8 cellular contexts compared by ENCODE assay signal in the genomic region with DNA sequence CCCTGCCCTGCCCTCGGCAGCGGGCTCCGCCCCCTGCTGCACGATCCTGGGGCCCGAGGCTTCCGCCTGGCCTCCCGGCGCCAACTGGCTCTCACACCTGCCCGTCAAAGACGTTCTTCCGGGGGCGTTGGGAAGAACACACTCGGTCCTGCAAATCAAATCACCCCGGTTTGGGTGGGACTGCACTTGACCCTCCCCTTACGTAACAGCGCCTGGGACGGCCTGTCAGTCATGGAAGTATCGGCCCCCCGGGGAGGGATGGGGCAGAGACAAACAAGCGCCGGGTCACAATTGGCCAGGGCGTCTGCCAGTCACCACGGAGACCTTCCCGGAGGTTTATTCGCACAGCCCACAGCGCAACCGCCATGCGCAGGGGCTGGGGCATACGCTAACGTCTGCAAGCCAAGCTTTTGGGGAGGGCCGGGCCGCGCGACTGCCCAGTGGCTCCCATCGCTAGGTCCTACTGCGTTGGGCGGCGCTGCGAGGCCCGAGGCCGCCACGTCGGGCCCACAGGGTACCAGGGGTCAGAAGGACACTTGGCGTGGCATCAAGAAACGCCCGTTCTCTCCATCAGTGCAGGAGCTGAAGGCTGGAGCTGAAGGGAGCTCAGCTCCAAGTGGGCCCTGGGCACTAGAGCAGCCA. TPM values are rescaled to one million over a fixed set of nuclear protein-coding genes. Genes with fewer than 3 reads are reported as not detected.
DNase-seq lines count a peak whose midpoint lies in the region; ATAC-seq and TF ChIP-seq lines count a peak whose summit lies in the region.

No MANE protein-coding gene starts in this region.

- no peak for TF ChIP-seq CTCF in CD4-positive, alpha-beta T cell (IDR thresholded peaks at IDR 0.05)
- no peak for TF ChIP-seq CTCF in liver (IDR thresholded peaks at IDR 0.05; ENCODE audit: low read depth, low read length, missing input control)

- peak; percentile 97 to 100 (median 99) for DNase-seq in CD4-positive, alpha-beta T cell
- DNase-seq in NCI-H82 (lab: John Stamatoyannopoulos, UW) (peak; percentile 100), dermis microvascular lymphatic vessel endothelial cell (ENCODE audit: low read depth in 2 of 2) (peak; percentile 100)
- DNase-seq in activated CD4-positive, alpha-beta memory T cell treated with anti-CD3 and anti-CD28 coated beads for 36 hours: peak; percentile 100
- DNase-seq in stimulated activated CD4-positive, alpha-beta T cell treated with anti-CD3 and anti-CD28 coated beads, Interleukin-4, amount 100 ng/mL, for 1 hour: peak; percentile 100

- H3K4me3 Mint-ChIP-seq in CD4-positive, alpha-beta T cell: peak overlapping the region; percentile 93
- H3K4me3 Mint-ChIP-seq in activated CD4-positive, alpha-beta memory T cell treated with anti-CD3 and anti-CD28 coated beads for 36 hours: peak overlapping the region; percentile 84

- WGBS in liver: under 1% methylated on average over 46 of the region's 46 CpGs

- peaks cover 65% of the 10 kb centered on the region for H3K4me1 Mint-ChIP-seq in CD4-positive, alpha-beta T cell (ENCODE audit: low read depth)
- peaks cover 59% of the 10 kb centered on the region for H3K4me1 Mint-ChIP-seq in activated CD4-positive, alpha-beta memory T cell treated with anti-CD3 and anti-CD28 coated beads for 36 hours (ENCODE audit: low read depth)

- ATAC-seq in CD4-positive, alpha-beta T cell (ENCODE audit: poor library complexity): peak; percentile 88
- ATAC-seq in GM19452 (IDR thresholded peaks at IDR 0.05; ENCODE audit: unreplicated experiment) (peak; percentile 95), HG03575 (IDR thresholded peaks at IDR 0.05; ENCODE audit: extremely low read depth, insufficient number of reproducible peaks, low FRiP score, unreplicated experiment) (peak; percentile 94)

- H3K9ac ChIP-seq in liver (ENCODE audit: low read depth in 1 of 2, low read length in 2 of 2): no peak overlapping the region

- no peaks in the 10 kb centered on the region for H3K27me3 Mint-ChIP-seq in CD4-positive, alpha-beta T cell
- no peaks in the 10 kb centered on the region for H3K27me3 Mint-ChIP-seq in activated CD4-positive, alpha-beta memory T cell treated with anti-CD3 and anti-CD28 coated beads for 36 hours

- H3K27ac Mint-ChIP-seq in CD4-positive, alpha-beta T cell: peak overlapping the region; percentile 86
- H3K27ac Mint-ChIP-seq in activated CD4-positive, alpha-beta memory T cell treated with anti-CD3 and anti-CD28 coated beads for 36 hours: peak overlapping the region; percentile 96

- peaks cover 41% of the 10 kb centered on the region for H3K36me3 Mint-ChIP-seq in CD4-positive, alpha-beta T cell (ENCODE audit: low read depth)
- H3K36me3 Mint-ChIP-seq in activated CD4-positive, alpha-beta memory T cell treated with anti-CD3 and anti-CD28 coated beads for 36 hours: peaks cover 10% of the 10 kb centered on the region

- no peaks in the 10 kb centered on the region for H3K27me3 ChIP-seq in CD4-positive, alpha-beta T cell (ENCODE audit: control insufficient read depth, insufficient read depth, low read length)
- H3K27me3 ChIP-seq in liver (ENCODE audit: control insufficient read depth in 4 of 4, insufficient read depth in 4 of 4, low read length in 3 of 4): no peaks in the 10 kb centered on the region

- CTCF ChIA-PET in CD4-positive, alpha-beta T cell (lab: Charles Lee): interaction anchor here (1.5 kb wide), 1 partner anchor 15 kb away, joined by 4 read pairs; no protein-coding TSS in a partner anchor
- CTCF ChIA-PET in activated CD4-positive, alpha-beta memory T cell treated with anti-CD3 and anti-CD28 coated beads for 36 hours (lab: Charles Lee): interaction anchor here (1.6 to 2.0 kb wide), 2 partner anchors 10 to 201 kb away, joined by 4 to 9 read pairs; a partner anchor contains a TSS

- POLR2A ChIA-PET in CD4-positive, alpha-beta T cell (lab: Charles Lee): interaction anchor here (0.7 to 9.6 kb wide), 20 partner anchors 9 to 373 kb away, joined by 3 to 166 read pairs (median 6); a partner anchor contains a TSS
- POLR2A ChIA-PET in activated CD4-positive, alpha-beta memory T cell treated with anti-CD3 and anti-CD28 coated beads for 36 hours (lab: Charles Lee): interaction anchor here (0.5 to 2.5 kb wide), 12 partner anchors 10 to 441 kb away, joined by 3 to 16 read pairs (median 3); a partner anchor contains a TSS

- H3K4me3 ChIP-seq in liver (ENCODE audit: low read depth in 1 of 3, low read length in 3 of 3): peak overlapping the region; percentile 7 to 93 (median 31)

- H3K4me1 ChIP-seq in liver (ENCODE audit: control insufficient read depth in 4 of 4, insufficient read depth in 4 of 4, low read length in 3 of 4): peaks cover 8 to 28% (median 25%) of the 10 kb centered on the region in 4 donors

- no peaks in the 10 kb centered on the region for H3K9me3 ChIP-seq in CD4-positive, alpha-beta T cell (ENCODE audit: control insufficient read depth, low read length)
- no peaks in the 10 kb centered on the region for H3K9me3 ChIP-seq in liver (ENCODE audit: control insufficient read depth in 4 of 4, low read length in 3 of 4)

- TF ChIP-seq RAD21 in liver (IDR thresholded peaks at IDR 0.05): peak in 1 of 2 donors; percentile 29

- H3K9me3 Mint-ChIP-seq in CD4-positive, alpha-beta T cell: no peaks in the 10 kb centered on the region
- no peaks in the 10 kb centered on the region for H3K9me3 Mint-ChIP-seq in activated CD4-positive, alpha-beta memory T cell treated with anti-CD3 and anti-CD28 coated beads for 36 hours

- peak overlapping the region; percentile 76 for H3K27ac ChIP-seq in CD4-positive, alpha-beta T cell (ENCODE audit: low read depth, low read length)
- peak overlapping the region; percentile 73 to 79 for H3K27ac ChIP-seq in liver (ENCODE audit: low read depth in 1 of 2, low read length in 2 of 2)

- intact Hi-C loops in CD4-positive, alpha-beta T cell (cut with DNase I, micrococcal nuclease): loop anchor here (1.0 to 5.0 kb wide), 7 partner anchors 15 to 376 kb away; a partner anchor contains a TSS
- intact Hi-C loops in activated CD4-positive, alpha-beta memory T cell treated with anti-CD3 and anti-CD28 coated beads for 36 hours (cut with micrococcal nuclease): loop anchor here (1.0 to 10.0 kb wide), 9 partner anchors 15 to 449 kb away; a partner anchor contains a TSS

- no peaks in the 10 kb centered on the region for H3K36me3 ChIP-seq in liver (ENCODE audit: control insufficient read depth in 4 of 4, insufficient read depth in 3 of 4, low read depth in 1 of 4, low read length in 3 of 4)

TF ChIP-seq in liver, 16 proteins besides CTCF, POLR2A, EP300 and RAD21 (continues in another document):
- TF ChIP-seq, protein P1, sequence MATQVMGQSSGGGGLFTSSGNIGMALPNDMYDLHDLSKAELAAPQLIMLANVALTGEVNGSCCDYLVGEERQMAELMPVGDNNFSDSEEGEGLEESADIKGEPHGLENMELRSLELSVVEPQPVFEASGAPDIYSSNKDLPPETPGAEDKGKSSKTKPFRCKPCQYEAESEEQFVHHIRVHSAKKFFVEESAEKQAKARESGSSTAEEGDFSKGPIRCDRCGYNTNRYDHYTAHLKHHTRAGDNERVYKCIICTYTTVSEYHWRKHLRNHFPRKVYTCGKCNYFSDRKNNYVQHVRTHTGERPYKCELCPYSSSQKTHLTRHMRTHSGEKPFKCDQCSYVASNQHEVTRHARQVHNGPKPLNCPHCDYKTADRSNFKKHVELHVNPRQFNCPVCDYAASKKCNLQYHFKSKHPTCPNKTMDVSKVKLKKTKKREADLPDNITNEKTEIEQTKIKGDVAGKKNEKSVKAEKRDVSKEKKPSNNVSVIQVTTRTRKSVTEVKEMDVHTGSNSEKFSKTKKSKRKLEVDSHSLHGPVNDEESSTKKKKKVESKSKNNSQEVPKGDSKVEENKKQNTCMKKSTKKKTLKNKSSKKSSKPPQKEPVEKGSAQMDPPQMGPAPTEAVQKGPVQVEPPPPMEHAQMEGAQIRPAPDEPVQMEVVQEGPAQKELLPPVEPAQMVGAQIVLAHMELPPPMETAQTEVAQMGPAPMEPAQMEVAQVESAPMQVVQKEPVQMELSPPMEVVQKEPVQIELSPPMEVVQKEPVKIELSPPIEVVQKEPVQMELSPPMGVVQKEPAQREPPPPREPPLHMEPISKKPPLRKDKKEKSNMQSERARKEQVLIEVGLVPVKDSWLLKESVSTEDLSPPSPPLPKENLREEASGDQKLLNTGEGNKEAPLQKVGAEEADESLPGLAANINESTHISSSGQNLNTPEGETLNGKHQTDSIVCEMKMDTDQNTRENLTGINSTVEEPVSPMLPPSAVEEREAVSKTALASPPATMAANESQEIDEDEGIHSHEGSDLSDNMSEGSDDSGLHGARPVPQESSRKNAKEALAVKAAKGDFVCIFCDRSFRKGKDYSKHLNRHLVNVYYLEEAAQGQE (IDR thresholded peaks at IDR 0.05): peak; percentile 82
- peak; percentile 58 to 79 for TF ChIP-seq EGR1 (IDR thresholded peaks at IDR 0.05; ENCODE audit: low read depth in 2 of 2)
- TF ChIP-seq, protein P2, sequence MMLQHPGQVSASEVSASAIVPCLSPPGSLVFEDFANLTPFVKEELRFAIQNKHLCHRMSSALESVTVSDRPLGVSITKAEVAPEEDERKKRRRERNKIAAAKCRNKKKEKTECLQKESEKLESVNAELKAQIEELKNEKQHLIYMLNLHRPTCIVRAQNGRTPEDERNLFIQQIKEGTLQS (IDR thresholded peaks at IDR 0.05): no peak
- TF ChIP-seq FOXA1 (IDR thresholded peaks at IDR 0.05): peak; percentile 61
- peak; percentile 94 for TF ChIP-seq HNF4A (conservative IDR thresholded peaks at IDR 0.05)
- TF ChIP-seq RXRA (IDR thresholded peaks at IDR 0.05): peak; percentile 65 to 74
- TF ChIP-seq, protein P3, sequence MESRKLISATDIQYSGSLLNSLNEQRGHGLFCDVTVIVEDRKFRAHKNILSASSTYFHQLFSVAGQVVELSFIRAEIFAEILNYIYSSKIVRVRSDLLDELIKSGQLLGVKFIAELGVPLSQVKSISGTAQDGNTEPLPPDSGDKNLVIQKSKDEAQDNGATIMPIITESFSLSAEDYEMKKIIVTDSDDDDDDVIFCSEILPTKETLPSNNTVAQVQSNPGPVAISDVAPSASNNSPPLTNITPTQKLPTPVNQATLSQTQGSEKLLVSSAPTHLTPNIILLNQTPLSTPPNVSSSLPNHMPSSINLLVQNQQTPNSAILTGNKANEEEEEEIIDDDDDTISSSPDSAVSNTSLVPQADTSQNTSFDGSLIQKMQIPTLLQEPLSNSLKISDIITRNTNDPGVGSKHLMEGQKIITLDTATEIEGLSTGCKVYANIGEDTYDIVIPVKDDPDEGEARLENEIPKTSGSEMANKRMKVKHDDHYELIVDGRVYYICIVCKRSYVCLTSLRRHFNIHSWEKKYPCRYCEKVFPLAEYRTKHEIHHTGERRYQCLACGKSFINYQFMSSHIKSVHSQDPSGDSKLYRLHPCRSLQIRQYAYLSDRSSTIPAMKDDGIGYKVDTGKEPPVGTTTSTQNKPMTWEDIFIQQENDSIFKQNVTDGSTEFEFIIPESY (IDR thresholded peaks at IDR 0.05): peak; percentile 87
- TF ChIP-seq GABPA (IDR thresholded peaks at IDR 0.05 in 1 of 2, conservative IDR thresholded peaks at IDR 0.05 in 1 of 2): peak; percentile 80 to 93

RNA-seq across cellular contexts. Expression of a gene that starts 0.4 kb away (rescaled TPM):
- 10 to 100 TPM; 51.2 to 53.3 TPM for total RNA-seq in CD4-positive, alpha-beta T cell
- 10 to 100 TPM; 25.6 to 27.1 TPM for total RNA-seq in activated CD4-positive, alpha-beta memory T cell treated with anti-CD3 and anti-CD28 coated beads for 36 hours
- total RNA-seq in dermis microvascular lymphatic vessel endothelial cell (19.0 and 22.6 TPM in 2 replicates), liver (10 to 100 TPM in 1 of 2 donors, 1 to 10 TPM in 1; 7.5 to 47.1 TPM)
- polyA plus RNA-seq in liver: 10 to 100 TPM; 20.1 to 20.7 TPM

Comparison
In these comparisons a context has a peak if more than half of its experiments do, and no peak if none do; other contexts are left out.
1. Peak in every context shown above with its lines: DNase-seq, ATAC-seq, H3K4me3 ChIP-seq and H3K27ac ChIP-seq.